ENCODE assay signal across 11 cellular contexts in the genomic region with DNA sequence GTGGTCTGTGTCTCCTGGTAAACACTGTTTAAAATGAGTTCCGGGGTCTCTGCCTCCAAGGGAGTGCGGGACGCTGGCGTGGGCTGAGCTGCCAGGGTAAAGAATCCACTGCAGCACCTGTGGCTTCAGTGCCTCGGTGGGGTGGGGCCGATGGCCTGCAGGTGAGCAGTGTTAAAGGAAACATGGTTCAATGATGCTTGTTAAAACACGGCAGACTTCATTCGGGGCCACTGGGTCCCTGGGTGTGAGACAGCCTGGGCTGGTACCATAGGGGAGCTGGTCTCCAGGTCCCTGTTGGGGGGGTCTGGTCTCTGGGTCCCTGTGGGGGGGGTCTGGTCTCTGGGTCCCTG. TPM values are rescaled to one million over a fixed set of nuclear protein-coding genes. Genes with fewer than 3 reads are reported as not detected.
"Had no signal": no experiment of that assay in that cellular context is flagged by ENCODE, and none has a peak within 500 bp of the region (broad histone marks: within the 10 kb centered on the region; RNA-seq: fewer than 3 reads in every experiment).

No MANE protein-coding gene starts in this region.

- H3K4me3 Mint-ChIP-seq: activated T-cell treated with anti-CD3 and anti-CD28 coated beads, Interleukin-2, amount 50 U/mL, for 24 hours had no signal

- H3K36me3 Mint-ChIP-seq: activated naive CD4-positive, alpha-beta T cell treated with anti-CD3 and anti-CD28 coated beads, Interleukin-2, amount 50 U/mL, for 72 hours had no signal

- H3K9me3 ChIP-seq: esophagus muscularis mucosa, left ventricle myocardium inferior, ovary, sigmoid colon, spleen had no signal

- H3K4me1 ChIP-seq: esophagus muscularis mucosa, left ventricle myocardium inferior, sigmoid colon had no signal

- H3K27ac Mint-ChIP-seq: activated naive CD4-positive, alpha-beta T cell treated with anti-CD3 and anti-CD28 coated beads, Interleukin-2, amount 50 U/mL, for 72 hours; activated T-cell treated with anti-CD3 and anti-CD28 coated beads, Interleukin-2, amount 50 U/mL, for 24 hours had no signal

- DNase-seq: activated CD4-positive, alpha-beta T cell treated with anti-CD3 and anti-CD28 coated beads for 4 hours; left ventricle myocardium inferior; mesendoderm; sigmoid colon; spleen had no signal

- H3K9me3 Mint-ChIP-seq: activated naive CD4-positive, alpha-beta T cell treated with anti-CD3 and anti-CD28 coated beads, Interleukin-2, amount 50 U/mL, for 72 hours; activated T-cell treated with anti-CD3 and anti-CD28 coated beads, Interleukin-2, amount 50 U/mL, for 24 hours had no signal

- H3K27ac ChIP-seq: esophagus muscularis mucosa, left ventricle myocardium inferior, ovary, sigmoid colon, spleen had no signal

- H3K4me3 ChIP-seq: esophagus muscularis mucosa, left ventricle myocardium inferior, ovary, sigmoid colon, spleen had no signal

- H3K27me3 Mint-ChIP-seq: activated T-cell treated with anti-CD3 and anti-CD28 coated beads, Interleukin-2, amount 50 U/mL, for 24 hours had no signal

- H3K36me3 ChIP-seq: esophagus muscularis mucosa, left ventricle myocardium inferior, ovary, sigmoid colon, spleen had no signal

RNA-seq across cellular contexts. Expression of a gene that starts 24.9 kb away (rescaled TPM):
- total RNA-seq: pulmonary artery endothelial cell had no signal

RNA-seq across cellular contexts. Expression of a gene that starts 47.4 kb away (rescaled TPM):
- total RNA-seq: activated naive CD4-positive, alpha-beta T cell treated with anti-CD3 and anti-CD28 coated beads, Interleukin-2, amount 50 U/mL, for 72 hours; left ventricle myocardium inferior; pulmonary artery endothelial cell; urinary bladder had no signal
